ENCODE assay signal across 23 cellular contexts in the genomic region with DNA sequence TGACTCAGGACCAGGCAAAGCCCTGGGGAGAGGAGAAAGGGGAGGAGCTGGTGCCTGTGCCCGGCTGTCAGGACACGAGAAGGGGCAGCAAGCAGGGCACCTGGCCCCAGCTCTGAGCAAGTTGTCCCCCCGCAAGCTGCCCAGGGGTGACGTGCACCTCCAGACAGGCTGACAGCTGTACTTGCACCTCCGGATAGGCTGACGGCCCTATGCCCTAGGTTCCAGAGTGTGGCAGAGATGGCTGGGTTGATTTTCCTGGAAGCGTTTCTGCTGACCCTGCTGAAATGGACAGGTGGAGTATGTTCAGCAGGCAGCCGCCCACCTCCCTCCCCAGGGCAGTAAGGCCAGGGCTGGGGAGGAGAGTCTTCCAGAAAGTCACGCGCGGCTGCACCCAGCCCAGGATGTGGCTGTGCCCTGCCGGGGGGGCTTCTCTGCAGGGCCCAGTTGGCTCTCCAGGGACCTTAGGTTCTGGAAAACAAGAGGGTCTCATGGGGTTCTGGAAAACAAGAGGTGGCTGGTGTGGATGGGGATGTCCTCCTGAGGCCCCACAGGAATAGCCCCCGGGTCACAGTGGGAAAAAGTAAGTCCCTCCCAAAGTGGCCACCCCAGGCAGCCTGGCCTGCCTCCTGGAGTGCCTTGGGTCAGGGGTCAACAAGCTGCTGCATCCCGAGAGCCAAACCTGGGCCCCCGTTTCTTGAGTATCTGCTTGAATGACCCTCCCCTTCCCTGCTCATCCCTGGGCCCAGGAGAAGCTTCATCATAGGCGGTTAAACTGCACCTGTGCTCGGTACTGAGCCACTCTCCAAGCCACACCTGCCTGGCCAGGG.
A peak's percentile ranks its signal among the peaks of the same experiment; 100 is the strongest.
DNase-seq lines count a peak whose midpoint lies in the region; ATAC-seq, FAIRE-seq and TF ChIP-seq lines count a peak whose summit lies in the region.
"Had no signal": no experiment of that assay in that cellular context is flagged by ENCODE, and none has a peak within 500 bp of the region (broad histone marks: within the 10 kb centered on the region; RNA-seq: fewer than 3 reads in every experiment).

No MANE protein-coding gene starts in this region.

- H3K4me1 ChIP-seq in BLaER1 (peaks cover 44% of the 10 kb centered on the region), kidney (ENCODE audit: control insufficient read depth in 1 of 2, insufficient read depth in 1 of 2, low read depth in 1 of 2, low read length in 2 of 2) (no peaks in the 10 kb centered on the region), sigmoid colon (no peaks in the 10 kb centered on the region)
- H3K4me1 ChIP-seq: SJSA1 had no signal

- H3K4me3 ChIP-seq in BLaER1 (no peak overlapping the region), kidney (ENCODE audit: low read length in 2 of 2) (no peak overlapping the region), sigmoid colon (no peak overlapping the region)
- H3K4me3 ChIP-seq: MG63, SJSA1 had no signal

- intact Hi-C loops in kidney (cut with DNase I) (no loop called here), sigmoid colon (cut with DNase I) (no loop called here)

- H3K36me3 ChIP-seq in BLaER1 = no peaks in the 10 kb centered on the region
- no peaks in the 10 kb centered on the region for H3K36me3 ChIP-seq in kidney (ENCODE audit: control insufficient read depth in 1 of 2, insufficient read depth in 2 of 2, low read length in 2 of 2)
- H3K36me3 ChIP-seq in sigmoid colon = no peaks in the 10 kb centered on the region
- H3K36me3 ChIP-seq: MG63, SJSA1 had no signal

- peaks cover 4% of the 10 kb centered on the region for H3K27me3 Mint-ChIP-seq in activated T-cell treated with anti-CD3 and anti-CD28 coated beads, Interleukin-2, amount 50 U/mL, for 4 hours (ENCODE audit: low read depth)
- no peaks in the 10 kb centered on the region for H3K27me3 Mint-ChIP-seq in mesothelial cell of epicardium (ENCODE audit: low read depth)

- no peak for TF ChIP-seq EP300 in sigmoid colon (IDR thresholded peaks at IDR 0.05)

- H3K9ac ChIP-seq in BLaER1 = no peak overlapping the region
- no peak overlapping the region for H3K9ac ChIP-seq in kidney (ENCODE audit: low read length in 2 of 2)

- ATAC-seq in activated T-cell treated with anti-CD3 and anti-CD28 coated beads, Interleukin-2, amount 50 U/mL, for 4 hours = no peak
- no peak for ATAC-seq in HG02571 (IDR thresholded peaks at IDR 0.05; ENCODE audit: unreplicated experiment)

- H3K4me1 Mint-ChIP-seq in activated T-cell treated with anti-CD3 and anti-CD28 coated beads, Interleukin-2, amount 50 U/mL, for 4 hours (ENCODE audit: low read depth) = no peaks in the 10 kb centered on the region
- peaks cover 9% of the 10 kb centered on the region for H3K4me1 Mint-ChIP-seq in mesothelial cell of epicardium

- H3K9me3 Mint-ChIP-seq in activated T-cell treated with anti-CD3 and anti-CD28 coated beads, Interleukin-2, amount 50 U/mL, for 4 hours = no peaks in the 10 kb centered on the region
- H3K9me3 Mint-ChIP-seq in mesothelial cell of epicardium = no peaks in the 10 kb centered on the region

- no peaks in the 10 kb centered on the region for H3K36me3 Mint-ChIP-seq in activated T-cell treated with anti-CD3 and anti-CD28 coated beads, Interleukin-2, amount 50 U/mL, for 4 hours (ENCODE audit: insufficient read depth)
- no peaks in the 10 kb centered on the region for H3K36me3 Mint-ChIP-seq in mesothelial cell of epicardium

- TF ChIP-seq CTCF in kidney (IDR thresholded peaks at IDR 0.05; ENCODE audit: borderline replicate concordance, extremely low read depth, insufficient read depth) (no peak), sigmoid colon (IDR thresholded peaks at IDR 0.05) (no peak), mesothelial cell of epicardium (IDR thresholded peaks at IDR 0.05; ENCODE audit: unreplicated experiment) (no peak)

- peak overlapping the region; percentile 78 for H3K4me2 ChIP-seq in BLaER1

- no peak overlapping the region for H3K27ac Mint-ChIP-seq in mesothelial cell of epicardium

- peak overlapping the region; percentile 46 for H3K27ac ChIP-seq in BLaER1
- H3K27ac ChIP-seq in kidney (ENCODE audit: low read depth in 2 of 2, low read length in 2 of 2) = no peak overlapping the region
- no peak overlapping the region for H3K27ac ChIP-seq in sigmoid colon
- H3K27ac ChIP-seq: RWPE1, SJSA1 had no signal

- H3K4me3 Mint-ChIP-seq in activated T-cell treated with anti-CD3 and anti-CD28 coated beads, Interleukin-2, amount 50 U/mL, for 4 hours = no peak overlapping the region
- no peak overlapping the region for H3K4me3 Mint-ChIP-seq in mesothelial cell of epicardium

- H4K20me1 ChIP-seq in BLaER1 = no peaks in the 10 kb centered on the region

- FAIRE-seq in kidney (lab: Jason Lieb, UNC) = no peak
- FAIRE-seq: G401.6, GM12891, H1 had no signal

- peaks cover 1% of the 10 kb centered on the region; the same call in 1 of the 2 replicates for H3K9me3 ChIP-seq in BLaER1
- no peaks in the 10 kb centered on the region for H3K9me3 ChIP-seq in kidney (ENCODE audit: control insufficient read depth in 1 of 2, low read length in 2 of 2)
- no peaks in the 10 kb centered on the region for H3K9me3 ChIP-seq in sigmoid colon
- H3K9me3 ChIP-seq: MG63, SJSA1 had no signal

- H3K27me3 ChIP-seq in BLaER1 (no peaks in the 10 kb centered on the region), sigmoid colon (no peaks in the 10 kb centered on the region)
- H3K27me3 ChIP-seq: MG63, SJSA1 had no signal

- no peak for TF ChIP-seq POLR2A in sigmoid colon (IDR thresholded peaks at IDR 0.05)

- 76 to 87% methylated on average over 17 of the region's 17 CpGs for WGBS in sigmoid colon, 2 donors

- peak; percentile 3 for DNase-seq in activated T-cell treated with anti-CD3 and anti-CD28 coated beads, Interleukin-2, amount 50 U/mL, for 4 hours
- no peak for DNase-seq in activated T-cell treated with anti-CD3 and anti-CD28 coated beads, Interleukin-2, amount 50 U/mL, for 1 hour
- peak; percentile 55 for DNase-seq in kidney
- DNase-seq in sigmoid colon = peak; percentile 57
- no peak for DNase-seq in mesothelial cell of epicardium (ENCODE audit: low spot score in 2 of 2, unreplicated experiment in 2 of 2)
- no peak for DNase-seq in AML-193 (lab: John Stamatoyannopoulos, UW)
- DNase-seq: 8988T, C1 segment of cervical spinal cord, DND-41, IMR-90, Karpas-422, MG63, NCI-H1092, NCI-H146, NCI-H2081, NCI-H748 treated with DMSO at 0.1 percent for 48 hours had no signal

Comparison
In these comparisons a context has a peak if more than half of its experiments do, and no peak if none do; other contexts are left out.
1. DNase-seq: peak in activated T-cell treated with anti-CD3 and anti-CD28 coated beads, Interleukin-2, amount 50 U/mL, for 4 hours (single experiment), kidney (single experiment) and sigmoid colon (single experiment); none in activated T-cell treated with anti-CD3 and anti-CD28 coated beads, Interleukin-2, amount 50 U/mL, for 1 hour (single experiment), mesothelial cell of epicardium (0 of 2) and AML-193 (0 of 2).